In genomic region chr1:156796340-156797097, GRCh38 we compare ENCODE assay signal across 16 cellular contexts. TPM values are rescaled to one million over a fixed set of nuclear protein-coding genes. Genes with fewer than 3 reads are reported as not detected.
DNase-seq lines count a peak whose midpoint lies in the region; ATAC-seq, FAIRE-seq and TF ChIP-seq lines count a peak whose summit lies in the region.
"Had no signal": no experiment of that assay in that cellular context is flagged by ENCODE, and none has a peak within 500 bp of the region (broad histone marks: within the 10 kb centered on the region; RNA-seq: fewer than 3 reads in every experiment).

No MANE protein-coding gene starts in this region.

- CTCF ChIA-PET in Caco-2 (lab: Charles Lee), result interaction anchor here (1.0 to 2.3 kb wide), 3 partner anchors 63 to 107 kb away, joined by 3 to 9 read pairs (median 3); partner anchors contain the start of genes INSRR and NTRK1

- BruUV-seq in Caco-2 (replicated peaks; lab: Mats Ljungman, UMichigan), result no TSS peak

- H3K27me3 Mint-ChIP-seq in Caco-2 (ENCODE audit: insufficient read depth, unreplicated experiment) (no peaks in the 10 kb centered on the region), astrocyte (ENCODE audit: low read depth, unreplicated experiment) (no peaks in the 10 kb centered on the region), mesothelial cell of epicardium (ENCODE audit: low read depth) (no peaks in the 10 kb centered on the region)
- H3K27me3 Mint-ChIP-seq: B cell; effector memory CD8-positive, alpha-beta T cell had no signal

- H3K36me3 Mint-ChIP-seq in Caco-2 (ENCODE audit: insufficient read depth, unreplicated experiment) (peaks cover 94% of the 10 kb centered on the region), astrocyte (ENCODE audit: low read depth, unreplicated experiment) (peaks cover 17% of the 10 kb centered on the region), mesothelial cell of epicardium (peaks cover 34% of the 10 kb centered on the region)

- H3K79me2 ChIP-seq in astrocyte (ENCODE audit: insufficient read depth, low read length), result no peaks in the 10 kb centered on the region

- TF ChIP-seq CTCF in Caco-2 (IDR thresholded peaks at IDR 0.05; ENCODE audit: insufficient read depth in 1 of 2, low read depth in 1 of 2, low read length in 1 of 2, severe bottlenecking in 1 of 2, unreplicated experiment in 1 of 2) (no peak), astrocyte (IDR thresholded peaks at IDR 0.05; ENCODE audit: insufficient read depth, low read depth, low read length) (no peak), mesothelial cell of epicardium (IDR thresholded peaks at IDR 0.05; ENCODE audit: unreplicated experiment) (no peak)

- H3K4me3 ChIP-seq in Caco-2 (ENCODE audit: low read depth, low read length), result no peak overlapping the region
- H3K4me3 ChIP-seq in astrocyte (ENCODE audit: insufficient read depth, low read depth, low read length), result no peak overlapping the region
- H3K4me3 ChIP-seq: HAP-1, PC-9, tibial artery had no signal

- no peaks in the 10 kb centered on the region for H3K9me3 Mint-ChIP-seq in Caco-2 (ENCODE audit: unreplicated experiment)
- no peaks in the 10 kb centered on the region for H3K9me3 Mint-ChIP-seq in astrocyte (ENCODE audit: unreplicated experiment)
- no peaks in the 10 kb centered on the region for H3K9me3 Mint-ChIP-seq in mesothelial cell of epicardium
- H3K9me3 Mint-ChIP-seq: effector memory CD8-positive, alpha-beta T cell; WTC11 had no signal

- no peak overlapping the region for H3K4me2 ChIP-seq in astrocyte (ENCODE audit: low read length)
- H3K4me2 ChIP-seq: PC-9 had no signal

- H3K27ac Mint-ChIP-seq in Caco-2 (ENCODE audit: unreplicated experiment), result peak overlapping the region; percentile 12
- H3K27ac Mint-ChIP-seq in astrocyte (ENCODE audit: unreplicated experiment), result no peak overlapping the region
- peak overlapping the region; percentile 8 for H3K27ac Mint-ChIP-seq in mesothelial cell of epicardium
- H3K27ac Mint-ChIP-seq: B cell, WTC11 had no signal

- intact Hi-C loops in Caco-2 (cut with micrococcal nuclease; ENCODE audit: unreplicated experiment), result loop anchor here (1.0 to 2.0 kb wide), 4 partner anchors 18 to 94 kb away; partner anchors contain the start of gene NTRK1
- intact Hi-C loops in cardiac septum (cut with DNase I), result loop anchor here (2.0 to 5.0 kb wide), 2 partner anchors 91 to 130 kb away; no protein-coding TSS in a partner anchor

- H4K20me1 ChIP-seq in astrocyte (ENCODE audit: insufficient read depth, low read length), result peaks cover 76% of the 10 kb centered on the region

- peaks cover 10% of the 10 kb centered on the region for H3K36me3 ChIP-seq in Caco-2 (ENCODE audit: control insufficient read depth, insufficient read depth, low read length)
- peaks cover 58% of the 10 kb centered on the region for H3K36me3 ChIP-seq in astrocyte (ENCODE audit: insufficient read depth, low read length)

- H3K4me1 ChIP-seq in Caco-2 (no peaks in the 10 kb centered on the region), astrocyte (ENCODE audit: insufficient read depth, low read length) (peaks cover 12% of the 10 kb centered on the region)
- H3K4me1 ChIP-seq: HAP-1, tibial artery had no signal

- H2AFZ ChIP-seq in astrocyte (ENCODE audit: low read depth, low read length), result no peak overlapping the region
- H2AFZ ChIP-seq: PC-9 had no signal

- H3K27me3 ChIP-seq in Caco-2 (replicated peaks; ENCODE audit: control insufficient read depth, insufficient read depth, low read length), result no peaks in the 10 kb centered on the region
- no peaks in the 10 kb centered on the region for H3K27me3 ChIP-seq in astrocyte (ENCODE audit: insufficient read depth, low read length)
- H3K27me3 ChIP-seq: tibial artery had no signal

- no peak for DNase-seq in Caco-2
- peak; percentile 28 for DNase-seq in KBM-7
- DNase-seq in astrocyte (ENCODE audit: low read depth), result peak; percentile 47
- DNase-seq in mesothelial cell of epicardium (ENCODE audit: low spot score in 2 of 2, unreplicated experiment in 2 of 2), result no peak
- no peak for DNase-seq in T-helper 1 cell
- DNase-seq in cardiac septum (ENCODE audit: low spot score), result no peak
- DNase-seq: left ventricle myocardium superior, NCI-H1436 treated with DMSO at 0.1 percent for 48 hours, tibial artery had no signal

- no peak overlapping the region for H3K27ac ChIP-seq in astrocyte (ENCODE audit: low read depth, low read length)
- H3K27ac ChIP-seq: PC-9, tibial artery had no signal

- no peaks in the 10 kb centered on the region for H3K9me3 ChIP-seq in Caco-2
- no peaks in the 10 kb centered on the region for H3K9me3 ChIP-seq in astrocyte (ENCODE audit: insufficient read depth, low read depth, low read length)
- H3K9me3 ChIP-seq: HAP-1, tibial artery had no signal

- POLR2A ChIA-PET in Caco-2 (lab: Charles Lee), result no interaction called here

- no peak overlapping the region for H3K9ac ChIP-seq in astrocyte (ENCODE audit: low read length)

- H3K4me1 Mint-ChIP-seq in Caco-2 (ENCODE audit: low read depth, unreplicated experiment) (no peaks in the 10 kb centered on the region), astrocyte (ENCODE audit: low read depth, unreplicated experiment) (peaks cover 37% of the 10 kb centered on the region), mesothelial cell of epicardium (peaks cover 5% of the 10 kb centered on the region)
- H3K4me1 Mint-ChIP-seq: WTC11 had no signal

- ATAC-seq in GM21515 (IDR thresholded peaks at IDR 0.05; ENCODE audit: unreplicated experiment) (no peak), GM19395 (IDR thresholded peaks at IDR 0.05; ENCODE audit: unreplicated experiment) (no peak)
- ATAC-seq: left ventricle myocardium superior had no signal

- H3K4me3 Mint-ChIP-seq in Caco-2 (ENCODE audit: unreplicated experiment) (no peak overlapping the region), astrocyte (ENCODE audit: unreplicated experiment) (no peak overlapping the region), mesothelial cell of epicardium (no peak overlapping the region)
- H3K4me3 Mint-ChIP-seq: B cell; effector memory CD8-positive, alpha-beta T cell; WTC11 had no signal

- in situ Hi-C loops in KBM-7 (cut with MboI; ENCODE audit: low pct_unique_long_range_greater_than_20kb, low sequenced_read_pairs), result no loop called here

- no peak for FAIRE-seq in astrocyte (lab: Jason Lieb, UNC)

RNA-seq across cellular contexts. Expression of gene SH2D2A, which starts 20.1 kb away (rescaled TPM):
- total RNA-seq in Caco-2 (2022), result 5.5 and 6.5 TPM in 2 replicates
- 0.89 and 1.1 TPM in 2 replicates for total RNA-seq in astrocyte
- 0.58 to 2.1 TPM (median 0.89 TPM) in 3 replicates for total RNA-seq in mesothelial cell of epicardium
- 1.4 TPM for total RNA-seq in cardiac septum

RNA-seq across cellular contexts. Expression of gene PRCC, which starts 29.2 kb away (rescaled TPM):
- total RNA-seq in Caco-2 (2022), result 94.4 and 101 TPM in 2 replicates
- 75.5 and 78.3 TPM in 2 replicates for total RNA-seq in astrocyte
- total RNA-seq in mesothelial cell of epicardium, result 78.4 to 93.9 TPM (median 93.7 TPM) in 3 replicates
- total RNA-seq in cardiac septum, result 44.5 TPM

RNA-seq across cellular contexts. Expression of gene HDGF, which starts 45.0 kb away (rescaled TPM):
- total RNA-seq in Caco-2 (2022) (414 and 431 TPM in 2 replicates), astrocyte (179 and 190 TPM in 2 replicates), mesothelial cell of epicardium (176 to 183 TPM (median 182 TPM) in 3 replicates), cardiac septum (131 TPM)

RNA-seq across cellular contexts. Expression of gene MRPL24, which starts 55.6 kb away (rescaled TPM):
- total RNA-seq in Caco-2 (2022) (52.6 and 54.2 TPM in 2 replicates), astrocyte (37.4 and 46.5 TPM in 2 replicates), mesothelial cell of epicardium (35.5 to 40.5 TPM (median 38.4 TPM) in 3 replicates), cardiac septum (66.1 TPM)

Comparison
In these comparisons a context has a peak if more than half of its experiments do, and no peak if none do; other contexts are left out.
1. DNase-seq: peak in KBM-7 (single experiment) and astrocyte (single experiment); none in Caco-2 (0 of 2), mesothelial cell of epicardium (0 of 2), T-helper 1 cell (0 of 5) and cardiac septum (single experiment).